Comparison of ENCODE assay signal across 1 cellular context in genomic region chr4:99943904-99944437, GRCh38.
TF ChIP-seq lines count a peak whose summit lies in the region.

No MANE protein-coding gene starts in this region.

TF ChIP-seq in HepG2, 621 proteins besides CTCF, POLR2A, EP300 and RAD21:
- TF ChIP-seq AKAP8 (CRISPR knock-in tag; IDR thresholded peaks at IDR 0.05) (no peak), CBFB (CRISPR knock-in tag; IDR thresholded peaks at IDR 0.05) (no peak), NFRKB (IDR thresholded peaks at IDR 0.05) (no peak), ZSCAN25 (CRISPR knock-in tag; IDR thresholded peaks at IDR 0.05) (no peak), AFF4 (CRISPR knock-in tag; IDR thresholded peaks at IDR 0.05) (no peak), NR2C2 (CRISPR knock-in tag; IDR thresholded peaks at IDR 0.05; ENCODE audit: borderline replicate concordance) (no peak), RFX1 (IDR thresholded peaks at IDR 0.05) (no peak), ZNF747 (CRISPR knock-in tag; IDR thresholded peaks at IDR 0.05; ENCODE audit: borderline replicate concordance) (no peak), PAX8 (CRISPR knock-in tag; IDR thresholded peaks at IDR 0.05; ENCODE audit: borderline replicate concordance) (no peak), TAF1 (CRISPR knock-in tag; IDR thresholded peaks at IDR 0.05) (no peak), POLR2G (IDR thresholded peaks at IDR 0.05; ENCODE audit: low read depth, low read length) (no peak)
